19 cellular contexts compared by ENCODE assay signal in the genomic region with DNA sequence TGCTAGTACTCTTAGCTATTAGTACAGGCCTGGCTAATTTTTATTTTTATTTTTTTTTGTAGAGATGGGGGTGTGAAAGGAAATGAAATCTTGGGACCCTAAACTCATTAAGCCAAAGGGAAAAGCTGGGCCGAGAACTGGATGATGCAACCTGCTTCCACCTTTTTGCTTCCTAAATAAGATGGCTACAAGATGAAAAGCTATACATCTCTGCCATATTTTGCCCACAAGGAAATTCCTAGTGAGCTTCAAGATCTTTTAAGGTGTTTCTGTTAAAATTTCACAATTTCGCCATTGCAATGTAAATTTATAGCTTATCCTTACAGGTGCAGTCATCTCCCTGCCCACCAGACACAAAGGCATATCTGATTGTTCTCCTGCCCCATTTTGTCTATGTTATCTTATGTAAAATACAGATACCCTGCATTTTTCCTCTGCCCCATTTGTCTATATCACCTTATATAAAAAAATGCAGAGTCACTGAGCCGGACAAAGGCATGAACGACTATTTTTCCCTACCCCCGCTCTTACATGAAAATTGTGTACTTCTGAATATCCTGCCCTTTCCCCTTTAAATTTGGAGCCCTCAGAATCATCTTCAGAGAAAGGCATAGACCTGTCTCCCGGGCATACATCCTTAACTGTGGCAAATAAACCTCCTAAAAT.
"Had no signal": no experiment of that assay in that cellular context is flagged by ENCODE, and none has a peak within 500 bp of the region (broad histone marks: within the 10 kb centered on the region; RNA-seq: fewer than 3 reads in every experiment).

No MANE protein-coding gene starts in this region.

- H3K4me3 Mint-ChIP-seq: natural killer cell, neural progenitor cell, type B pancreatic cell had no signal

- H3K4me1 Mint-ChIP-seq: neural progenitor cell had no signal

- H3K9me3 ChIP-seq: colonic mucosa, esophagus squamous epithelium, gastroesophageal sphincter, mucosa of descending colon, ovary, right atrium auricular region, stomach had no signal

- H3K27ac Mint-ChIP-seq: natural killer cell, neural progenitor cell, type B pancreatic cell had no signal

- H3K4me1 ChIP-seq: colonic mucosa had no signal

- DNase-seq: colonic mucosa; esophagus squamous epithelium; glutamatergic neuron; kidney; left cardiac atrium; mucosa of descending colon; natural killer cell; nucleus accumbens; small intestine; stimulated activated CD4-positive, alpha-beta T cell treated with anti-CD3 and anti-CD28 coated beads, Interleukin-12 subunit alpha, Interleukin-12 subunit beta, amount 100 ng/mL, for 4 hours; stimulated activated naive CD4-positive, alpha-beta T cell; stomach; substantia nigra had no signal

- H3K27ac ChIP-seq: colonic mucosa, gastroesophageal sphincter, neural progenitor cell, ovary, right atrium auricular region, stomach had no signal

- H3K4me3 ChIP-seq: colonic mucosa, esophagus squamous epithelium, gastroesophageal sphincter, mucosa of descending colon, neural progenitor cell, ovary, right atrium auricular region, stomach had no signal

- H3K9ac ChIP-seq: neural progenitor cell had no signal

- H2AFZ ChIP-seq: neural progenitor cell had no signal

- H3K27me3 ChIP-seq: colonic mucosa, esophagus squamous epithelium, gastroesophageal sphincter, neural progenitor cell, ovary, right atrium auricular region, stomach had no signal

- H3K27me3 Mint-ChIP-seq: type B pancreatic cell had no signal

- ATAC-seq: natural killer cell had no signal

- H3K4me2 ChIP-seq: neural progenitor cell had no signal

- H3K36me3 ChIP-seq: colonic mucosa, esophagus squamous epithelium, gastroesophageal sphincter, neural progenitor cell, ovary, right atrium auricular region, stomach had no signal

- H3K9me3 Mint-ChIP-seq: natural killer cell, neural progenitor cell, type B pancreatic cell had no signal

- FAIRE-seq: kidney, small intestine, urothelium cell line had no signal

- H3K36me3 Mint-ChIP-seq: neural progenitor cell, type B pancreatic cell had no signal
